In the genomic region with DNA sequence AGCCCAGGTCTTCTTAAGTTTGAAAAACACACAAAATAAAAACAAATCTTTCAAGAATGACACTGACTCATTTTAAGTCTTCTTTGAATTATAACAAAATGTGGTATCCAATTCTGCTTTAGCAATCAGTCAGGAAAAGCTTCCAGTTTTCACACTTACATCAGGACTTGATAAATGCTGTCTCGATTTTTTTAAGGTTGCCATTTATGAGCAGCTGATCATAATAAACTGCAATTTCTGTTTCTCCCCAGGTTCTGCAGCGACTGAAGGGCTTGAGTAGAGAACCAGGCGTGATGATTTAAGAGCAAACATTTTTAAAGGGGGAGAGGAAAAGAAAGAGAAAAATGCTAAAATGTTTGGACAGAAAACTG, we compare ENCODE assay signal across 23 cellular contexts.
A peak's percentile ranks its signal among the peaks of the same experiment; 100 is the strongest.
DNase-seq lines count a peak whose midpoint lies in the region; ATAC-seq, FAIRE-seq and TF ChIP-seq lines count a peak whose summit lies in the region.
"Had no signal": no experiment of that assay in that cellular context is flagged by ENCODE, and none has a peak within 500 bp of the region (broad histone marks: within the 10 kb centered on the region; RNA-seq: fewer than 3 reads in every experiment).

No MANE protein-coding gene starts in this region.

- H3K27me3 Mint-ChIP-seq in T-helper 17 cell: peaks cover 5% of the 10 kb centered on the region

- ATAC-seq in Right ventricle myocardium inferior (peak; percentile 63), T-helper 17 cell (no peak), heart right ventricle (peak in 7 of 8 donors; percentile 35 to 55 (median 45))
- ATAC-seq: A549, GM12878 had no signal

- WGBS in heart right ventricle, 2 donors: 69% methylated on average over 3 of the region's 3 CpGs

- H3K27me3 ChIP-seq in right atrium auricular region: no peaks in the 10 kb centered on the region
- H3K27me3 ChIP-seq in heart right ventricle: peaks cover 0 to 4% (median 0%) of the 10 kb centered on the region in 7 donors
- no peaks in the 10 kb centered on the region for H3K27me3 ChIP-seq in subcutaneous abdominal adipose tissue (ENCODE audit: control insufficient read depth in 5 of 5, insufficient read depth in 4 of 5, low read length in 5 of 5)
- H3K27me3 ChIP-seq: BLaER1 had no signal

- H3K36me3 ChIP-seq in right atrium auricular region (no peaks in the 10 kb centered on the region), heart right ventricle (no peaks in the 10 kb centered on the region), subcutaneous abdominal adipose tissue (ENCODE audit: control insufficient read depth in 5 of 5, insufficient read depth in 5 of 5, low read length in 5 of 5) (no peaks in the 10 kb centered on the region)
- H3K36me3 ChIP-seq: BLaER1, HAP-1 had no signal

- H3K9me3 ChIP-seq in right atrium auricular region (no peaks in the 10 kb centered on the region), T-helper 17 cell (ENCODE audit: control insufficient read depth, low read length, poor library complexity, severe bottlenecking) (no peaks in the 10 kb centered on the region), heart right ventricle (peaks cover 0 to 5% (median 0%) of the 10 kb centered on the region in 11 donors), subcutaneous abdominal adipose tissue (ENCODE audit: control insufficient read depth in 5 of 5, low read length in 5 of 5) (peaks cover 0 to 5% (median 0%) of the 10 kb centered on the region in 5 donors)
- H3K9me3 ChIP-seq: A549, HAP-1 had no signal

- H3K4me3 ChIP-seq in right atrium auricular region: no peak overlapping the region
- no peak overlapping the region for H3K4me3 ChIP-seq in heart right ventricle
- no peak overlapping the region for H3K4me3 ChIP-seq in subcutaneous abdominal adipose tissue (ENCODE audit: low read depth in 1 of 5, low read length in 5 of 5)
- H3K4me3 ChIP-seq: A549, BLaER1, GM12878, GM23248, HAP-1 had no signal

- TF ChIP-seq CTCF in right atrium auricular region (IDR thresholded peaks at IDR 0.05): no peak
- TF ChIP-seq CTCF in heart right ventricle (IDR thresholded peaks at IDR 0.05): no peak
- no peak for TF ChIP-seq CTCF in D721Med (IDR thresholded peaks at IDR 0.05; ENCODE audit: insufficient read depth, missing control alignments)

- H3K4me1 ChIP-seq in right atrium auricular region: no peaks in the 10 kb centered on the region
- H3K4me1 ChIP-seq in heart right ventricle: peaks cover 0 to 4% (median 0%) of the 10 kb centered on the region in 9 donors
- H3K4me1 ChIP-seq in subcutaneous abdominal adipose tissue (ENCODE audit: control insufficient read depth in 5 of 5, insufficient read depth in 5 of 5, low read length in 5 of 5): peaks cover 0 to 18% (median 10%) of the 10 kb centered on the region in 5 donors
- H3K4me1 ChIP-seq: A549, HAP-1 had no signal

- H3K27ac ChIP-seq in right atrium auricular region (no peak overlapping the region), heart right ventricle (no peak overlapping the region), subcutaneous abdominal adipose tissue (ENCODE audit: low read depth, low read length) (peak overlapping the region; percentile 87)
- H3K27ac ChIP-seq: 22Rv1, A549, BLaER1, GM23248 had no signal

- peak overlapping the region; percentile 32 for H3K27ac Mint-ChIP-seq in T-helper 17 cell
- H3K27ac Mint-ChIP-seq: CD14-positive monocyte; CD4-positive, alpha-beta memory T cell had no signal

- DNase-seq in Right ventricle myocardium inferior (ENCODE audit: missing footprints): no peak
- DNase-seq in right atrium auricular region (ENCODE audit: low spot score): no peak
- DNase-seq in T-helper 17 cell: no peak
- no peak for DNase-seq in heart right ventricle
- no peak for DNase-seq in D721Med (ENCODE audit: insufficient read length, low spot score)
- DNase-seq in NCI-H69 (lab: John Stamatoyannopoulos, UW): no peak
- DNase-seq: Calu3; CD4-positive, alpha-beta memory T cell; DMS 273 treated with DMSO at 0.1 percent for 48 hours; DMS53; DND-41; EL; GM23248; IMR-90 had no signal

- intact Hi-C loops in Right ventricle myocardium inferior (cut with DNase I) (no loop called here), heart right ventricle (cut with DNase I) (loop anchor here in 1 of 10 donors (10.0 kb wide), 1 partner anchor 1669 kb away; no protein-coding TSS in a partner anchor)

- no peak overlapping the region for H3K4me3 Mint-ChIP-seq in T-helper 17 cell
- H3K4me3 Mint-ChIP-seq: CD4-positive, alpha-beta memory T cell had no signal

- no peak overlapping the region for H3K9ac ChIP-seq in subcutaneous abdominal adipose tissue (ENCODE audit: low read length in 5 of 5)
- H3K9ac ChIP-seq: BLaER1, GM23248 had no signal

- FAIRE-seq in D721Med (lab: Jason Lieb, UNC): no peak
- FAIRE-seq: A549, GM12878, GM19239, HTR-8/SVneo had no signal

- H3K36me3 Mint-ChIP-seq in T-helper 17 cell (ENCODE audit: low read depth): no peaks in the 10 kb centered on the region
- H3K36me3 Mint-ChIP-seq: CD14-positive monocyte; CD4-positive, alpha-beta memory T cell had no signal

- H3K4me1 Mint-ChIP-seq in T-helper 17 cell: peaks cover 2% of the 10 kb centered on the region
